21 cellular contexts compared by ENCODE assay signal in the genomic region with DNA sequence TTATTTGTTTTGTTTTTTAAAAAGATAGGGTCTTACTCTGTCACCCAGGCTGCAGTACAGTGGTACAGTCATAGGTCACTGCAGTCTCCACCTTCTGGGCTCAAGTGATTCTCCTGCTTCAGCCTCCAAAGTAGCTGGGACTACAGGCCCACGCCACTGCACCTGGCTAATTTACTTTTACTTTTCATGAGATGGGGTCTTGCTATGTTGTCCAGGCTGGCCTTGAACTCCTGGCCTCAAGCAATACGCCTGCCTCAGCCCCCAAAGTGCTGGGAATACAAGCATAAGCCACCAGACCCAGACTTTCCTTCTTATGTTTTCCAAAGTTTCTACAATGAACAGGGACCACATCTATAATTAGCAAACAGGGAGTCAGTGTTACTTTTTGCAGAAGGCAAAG.
"Had no signal": no experiment of that assay in that cellular context is flagged by ENCODE, and none has a peak within 500 bp of the region (broad histone marks: within the 10 kb centered on the region; RNA-seq: fewer than 3 reads in every experiment).

No MANE protein-coding gene starts in this region.

- H3K36me3 ChIP-seq: neutrophil, thyroid gland, vagina had no signal

- H2AFZ ChIP-seq: parathyroid adenoma had no signal

- H3K9me3 ChIP-seq: neutrophil, thyroid gland, vagina had no signal

- DNase-seq: activated CD4-positive, alpha-beta T cell treated with anti-CD3 and anti-CD28 coated beads, Interleukin-2, amount 50 U/mL, for 1 hour; activated CD4-positive, CD25-positive, alpha-beta regulatory T cell; activated naive CD4-positive, alpha-beta T cell; activated naive CD8-positive, alpha-beta T cell treated with anti-CD3 and anti-CD28 coated beads, Interleukin-2, amount 10 ng/mL, durations not matched to agents 7 days and 5 days; central memory CD4-positive, alpha-beta T cell; cortex of kidney; left cardiac atrium; midbrain; stimulated activated CD4-positive, alpha-beta T cell treated with anti-CD3 and anti-CD28 coated beads, Interleukin-12 subunit alpha, Interleukin-12 subunit beta, amount 100 ng/mL, for 4 hours; stimulated activated CD4-positive, alpha-beta T cell treated with anti-CD3 and anti-CD28 coated beads, Interleukin-2, amount 100 ng/mL, for 24 hours; thyroid gland had no signal

- H3K9me3 Mint-ChIP-seq: stimulated activated memory B cell treated with anti-CD40 and anti-IgM and Interleukin-4, amounts not matched to agents 10 μg/mL and 1 μg/mL and 100 μg/mL, for 72 hours had no signal

- H3K36me3 Mint-ChIP-seq: stimulated activated memory B cell treated with anti-CD40 and anti-IgM and Interleukin-4, amounts not matched to agents 10 μg/mL and 1 μg/mL and 100 μg/mL, for 72 hours had no signal

- H3K79me2 ChIP-seq: parathyroid adenoma had no signal

- H3K4me3 Mint-ChIP-seq: activated naive CD8-positive, alpha-beta T cell treated with anti-CD3 and anti-CD28 coated beads, Interleukin-2, amount 10 ng/mL, durations not matched to agents 7 days and 5 days; brain; stimulated activated memory B cell treated with anti-CD40 and anti-IgM and Interleukin-4, amounts not matched to agents 10 μg/mL and 1 μg/mL and 100 μg/mL, for 72 hours had no signal

- ATAC-seq: heart left ventricle; left cardiac atrium; stimulated activated memory B cell treated with anti-CD40 and anti-IgM and Interleukin-4, amounts not matched to agents 10 μg/mL and 1 μg/mL and 100 μg/mL, for 72 hours had no signal

- H3K27ac ChIP-seq: epithelial cell of prostate, heart left ventricle, neutrophil, parathyroid adenoma, thyroid gland had no signal

- H3K4me3 ChIP-seq: heart left ventricle, lung, thyroid gland, vagina had no signal

- H3K27me3 ChIP-seq: heart left ventricle, thyroid gland, vagina had no signal

- H3K27ac Mint-ChIP-seq: stimulated activated memory B cell treated with anti-CD40 and anti-IgM and Interleukin-4, amounts not matched to agents 10 μg/mL and 1 μg/mL and 100 μg/mL, for 72 hours had no signal

- FAIRE-seq: frontal cortex, TTC549 had no signal

- H3K4me1 ChIP-seq: parathyroid adenoma, vagina had no signal

- H3K4me1 Mint-ChIP-seq: brain had no signal
